ENCODE assay signal across 8 cellular contexts in the genomic region with DNA sequence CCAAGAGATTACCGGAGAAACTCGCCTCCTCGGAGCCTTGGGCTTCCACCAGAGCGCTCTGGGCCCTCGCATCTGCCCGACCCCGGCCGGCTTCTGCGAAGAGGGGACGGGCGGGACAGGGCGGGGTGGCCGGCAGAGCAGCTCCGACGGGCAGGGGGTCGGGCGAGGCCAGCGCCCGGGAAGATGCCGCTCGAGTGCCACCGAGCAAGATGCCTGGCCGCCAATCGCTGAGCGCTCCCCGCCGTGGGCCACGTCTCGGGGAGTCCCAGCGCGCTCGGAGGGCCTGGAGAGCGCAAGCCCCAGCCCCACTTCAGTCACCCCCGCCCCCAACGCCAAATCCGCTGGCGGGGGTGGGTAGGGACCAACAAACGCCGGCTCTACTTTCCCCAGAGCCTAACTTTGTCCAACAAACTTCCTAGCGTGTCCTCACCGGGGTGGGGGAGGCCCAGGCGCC. TPM values are rescaled to one million over a fixed set of nuclear protein-coding genes. Genes with fewer than 3 reads are reported as not detected.
DNase-seq lines count a peak whose midpoint lies in the region; ATAC-seq and TF ChIP-seq lines count a peak whose summit lies in the region.

No MANE protein-coding gene starts in this region.

- no peaks in the 10 kb centered on the region for H3K9me3 ChIP-seq in psoas muscle

- peaks cover 7% of the 10 kb centered on the region for H3K4me1 ChIP-seq in psoas muscle

- POLR2A ChIA-PET in activated CD4-positive, alpha-beta memory T cell treated with anti-CD3 and anti-CD28 coated beads, Interleukin-2, amount 10 ng/mL, durations not matched to agents 7 days and 5 days (lab: Charles Lee) = interaction anchor here (0.6 to 2.8 kb wide), 5 partner anchors 9 to 36 kb away, joined by 3 to 13 read pairs (median 5); no protein-coding TSS in a partner anchor

- H3K4me1 Mint-ChIP-seq in activated CD8-positive, alpha-beta memory T cell treated with anti-CD3 and anti-CD28 coated beads, Interleukin-2, amount 10 ng/mL, durations not matched to agents 7 days and 5 days = peaks cover 14% of the 10 kb centered on the region
- H3K4me1 Mint-ChIP-seq in activated CD4-positive, alpha-beta memory T cell treated with anti-CD3 and anti-CD28 coated beads, Interleukin-2, amount 10 ng/mL, durations not matched to agents 7 days and 5 days = peaks cover 27% of the 10 kb centered on the region
- peaks cover 20% of the 10 kb centered on the region for H3K4me1 Mint-ChIP-seq in glutamatergic neuron (ENCODE audit: low read depth, unreplicated experiment)

- peak; percentile 32 for ATAC-seq in activated CD8-positive, alpha-beta memory T cell treated with anti-CD3 and anti-CD28 coated beads, Interleukin-2, amount 10 ng/mL, durations not matched to agents 7 days and 5 days
- ATAC-seq in HG02981 (IDR thresholded peaks at IDR 0.05; ENCODE audit: unreplicated experiment) (peak; percentile 23), psoas muscle (peak; percentile 33 to 49 (median 44))

- no peak for DNase-seq in activated CD8-positive, alpha-beta memory T cell treated with anti-CD3 and anti-CD28 coated beads, Interleukin-2, amount 10 ng/mL, durations not matched to agents 7 days and 5 days
- DNase-seq in activated CD8-positive, alpha-beta memory T cell treated with anti-CD3 and anti-CD28 coated beads for 24 hours = no peak
- peak; percentile 26 for DNase-seq in activated CD4-positive, alpha-beta memory T cell treated with anti-CD3 and anti-CD28 coated beads, Interleukin-2, amount 10 ng/mL, durations not matched to agents 7 days and 5 days
- DNase-seq in glutamatergic neuron (no peak), psoas muscle (peak in 1 of 2 donors; percentile 29), NCI-H510A treated with DMSO at 0.1 percent for 48 hours (lab: John Stamatoyannopoulos, UW) (no peak), GM03348 (ENCODE audit: low spot score) (no peak)

- H3K27me3 Mint-ChIP-seq in activated CD8-positive, alpha-beta memory T cell treated with anti-CD3 and anti-CD28 coated beads, Interleukin-2, amount 10 ng/mL, durations not matched to agents 7 days and 5 days = peaks cover 74% of the 10 kb centered on the region
- H3K27me3 Mint-ChIP-seq in activated CD4-positive, alpha-beta memory T cell treated with anti-CD3 and anti-CD28 coated beads, Interleukin-2, amount 10 ng/mL, durations not matched to agents 7 days and 5 days = peaks cover 66% of the 10 kb centered on the region
- peaks cover 16% of the 10 kb centered on the region for H3K27me3 Mint-ChIP-seq in glutamatergic neuron (ENCODE audit: unreplicated experiment)

- WGBS in psoas muscle, 3 donors = 0 to 1% (median 0%) methylated on average over 38 to 42 of the region's 42 CpGs

- H3K4me3 ChIP-seq in psoas muscle = peak overlapping the region; percentile 82

- H3K4me3 Mint-ChIP-seq in activated CD8-positive, alpha-beta memory T cell treated with anti-CD3 and anti-CD28 coated beads, Interleukin-2, amount 10 ng/mL, durations not matched to agents 7 days and 5 days = peak overlapping the region; percentile 68
- peak overlapping the region; percentile 81 for H3K4me3 Mint-ChIP-seq in activated CD4-positive, alpha-beta memory T cell treated with anti-CD3 and anti-CD28 coated beads, Interleukin-2, amount 10 ng/mL, durations not matched to agents 7 days and 5 days
- H3K4me3 Mint-ChIP-seq in glutamatergic neuron (ENCODE audit: unreplicated experiment) = peak overlapping the region; percentile 92

- H3K36me3 ChIP-seq in psoas muscle (ENCODE audit: insufficient read depth in 1 of 2, low read depth in 1 of 2) = no peaks in the 10 kb centered on the region

- CTCF ChIA-PET in activated CD8-positive, alpha-beta memory T cell treated with anti-CD3 and anti-CD28 coated beads, Interleukin-2, amount 10 ng/mL, durations not matched to agents 7 days and 5 days (lab: Charles Lee) = interaction anchor here (0.7 to 2.0 kb wide), 7 partner anchors 12 to 170 kb away, joined by 3 to 8 read pairs (median 4); no protein-coding TSS in a partner anchor
- CTCF ChIA-PET in activated CD4-positive, alpha-beta memory T cell treated with anti-CD3 and anti-CD28 coated beads, Interleukin-2, amount 10 ng/mL, durations not matched to agents 7 days and 5 days (lab: Charles Lee) = interaction anchor here (1.0 to 2.9 kb wide), 8 partner anchors 10 to 208 kb away, joined by 3 to 20 read pairs (median 6); no protein-coding TSS in a partner anchor

- H3K27ac ChIP-seq in psoas muscle = peak overlapping the region; percentile 69

- H3K27me3 ChIP-seq in psoas muscle (ENCODE audit: insufficient read depth in 3 of 3, low read length in 2 of 3) = no peaks in the 10 kb centered on the region

- no peak overlapping the region for H3K27ac Mint-ChIP-seq in activated CD8-positive, alpha-beta memory T cell treated with anti-CD3 and anti-CD28 coated beads, Interleukin-2, amount 10 ng/mL, durations not matched to agents 7 days and 5 days
- H3K27ac Mint-ChIP-seq in activated CD4-positive, alpha-beta memory T cell treated with anti-CD3 and anti-CD28 coated beads, Interleukin-2, amount 10 ng/mL, durations not matched to agents 7 days and 5 days = no peak overlapping the region
- peak overlapping the region; percentile 72 for H3K27ac Mint-ChIP-seq in glutamatergic neuron (ENCODE audit: unreplicated experiment)

- H3K9me3 Mint-ChIP-seq in activated CD8-positive, alpha-beta memory T cell treated with anti-CD3 and anti-CD28 coated beads, Interleukin-2, amount 10 ng/mL, durations not matched to agents 7 days and 5 days (ENCODE audit: low read depth) = no peaks in the 10 kb centered on the region
- H3K9me3 Mint-ChIP-seq in activated CD4-positive, alpha-beta memory T cell treated with anti-CD3 and anti-CD28 coated beads, Interleukin-2, amount 10 ng/mL, durations not matched to agents 7 days and 5 days = no peaks in the 10 kb centered on the region
- H3K9me3 Mint-ChIP-seq in glutamatergic neuron (ENCODE audit: unreplicated experiment) = peaks cover 8% of the 10 kb centered on the region

- intact Hi-C loops in psoas muscle (cut with DNase I) = loop anchor here in 1 of 2 donors (5.0 kb wide), 1 partner anchor 131 kb away; no protein-coding TSS in a partner anchor

- TF ChIP-seq CTCF in glutamatergic neuron (IDR thresholded peaks at IDR 0.05; ENCODE audit: partially characterized antibody, unreplicated experiment) (no peak), psoas muscle (IDR thresholded peaks at IDR 0.05) (no peak)

- H3K36me3 Mint-ChIP-seq in activated CD8-positive, alpha-beta memory T cell treated with anti-CD3 and anti-CD28 coated beads, Interleukin-2, amount 10 ng/mL, durations not matched to agents 7 days and 5 days = no peaks in the 10 kb centered on the region
- peaks cover 8% of the 10 kb centered on the region for H3K36me3 Mint-ChIP-seq in activated CD4-positive, alpha-beta memory T cell treated with anti-CD3 and anti-CD28 coated beads, Interleukin-2, amount 10 ng/mL, durations not matched to agents 7 days and 5 days (ENCODE audit: low read depth)
- H3K36me3 Mint-ChIP-seq in glutamatergic neuron (ENCODE audit: unreplicated experiment) = peaks cover 4% of the 10 kb centered on the region

RNA-seq across cellular contexts. Expression of a gene that starts 0.5 kb away (rescaled TPM):
- 1 to 10 TPM in 1 of 2 experiments, under 1 TPM in 1; 0.96 to 1.3 TPM for total RNA-seq in activated CD8-positive, alpha-beta memory T cell treated with anti-CD3 and anti-CD28 coated beads, Interleukin-2, amount 10 ng/mL, durations not matched to agents 7 days and 5 days
- total RNA-seq in activated CD4-positive, alpha-beta memory T cell treated with anti-CD3 and anti-CD28 coated beads, Interleukin-2, amount 10 ng/mL, durations not matched to agents 7 days and 5 days = 1 to 10 TPM; 3.1 to 3.9 TPM
- 12.8 TPM for total RNA-seq in glutamatergic neuron (ENCODE audit: unreplicated experiment)
- total RNA-seq in psoas muscle = 10 to 100 TPM; 16.2 to 34.3 (median 21.1) TPM
- 10 to 100 TPM; 15.8 to 64.1 (median 16.5) TPM for polyA plus RNA-seq in psoas muscle
